ENCODE assay signal across 11 cellular contexts in the genomic region with DNA sequence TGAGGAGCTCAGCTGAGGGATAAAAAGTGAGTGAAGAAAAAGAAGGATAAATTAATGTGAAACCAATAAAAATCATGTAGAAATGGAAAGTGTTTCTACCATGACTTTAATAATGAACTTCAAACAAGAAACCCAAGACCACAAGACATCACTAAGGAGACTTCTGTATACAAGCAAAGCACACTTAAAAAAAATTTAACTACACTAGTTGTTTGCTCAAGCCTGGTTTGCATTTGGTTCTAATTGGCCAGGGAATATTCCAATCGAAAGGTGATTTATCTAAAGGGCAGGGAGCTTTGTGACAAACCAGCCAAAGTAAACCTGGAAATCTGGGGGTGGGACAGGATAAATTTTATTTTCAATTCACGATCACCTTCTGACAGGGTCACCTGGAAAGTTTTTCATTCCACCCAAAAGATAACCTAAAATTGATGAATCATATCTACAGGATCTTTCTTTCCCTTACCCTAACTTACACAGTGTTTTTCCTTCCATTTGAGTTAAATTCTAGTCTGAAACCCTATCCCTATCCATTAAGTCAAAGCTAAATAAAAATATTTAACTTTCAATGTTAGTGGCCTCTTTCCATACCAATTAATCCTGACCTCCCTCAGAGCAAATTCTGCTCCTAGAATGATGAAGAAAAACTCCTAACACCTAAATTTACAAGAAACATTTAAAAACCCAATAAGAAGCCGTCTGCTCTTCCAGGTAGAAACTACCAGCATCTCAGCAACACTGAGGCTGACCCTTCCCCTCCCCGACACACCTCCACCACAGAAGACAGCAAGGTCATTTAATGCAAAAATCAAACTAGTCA. TPM values are rescaled to one million over a fixed set of nuclear protein-coding genes. Genes with fewer than 3 reads are reported as not detected.
A peak's percentile ranks its signal among the peaks of the same experiment; 100 is the strongest.
DNase-seq lines count a peak whose midpoint lies in the region; ATAC-seq, FAIRE-seq and TF ChIP-seq lines count a peak whose summit lies in the region.
"Had no signal": no experiment of that assay in that cellular context is flagged by ENCODE, and none has a peak within 500 bp of the region (broad histone marks: within the 10 kb centered on the region; RNA-seq: fewer than 3 reads in every experiment).

No MANE protein-coding gene starts in this region.

- no peak for TF ChIP-seq RAD21 in H1 (IDR thresholded peaks at IDR 0.05 in 1 of 2, conservative IDR thresholded peaks at IDR 0.05 in 1 of 2; ENCODE audit: low read depth in 2 of 2, low read length in 2 of 2)

- POLR2A ChIA-PET in H1 (lab: Charles Lee; ENCODE audit: partially characterized antibody) = interaction anchor here (1.3 to 2.3 kb wide), 2 partner anchors 9 to 11 kb away, joined by 3 to 7 read pairs; no protein-coding TSS in a partner anchor

- no peak overlapping the region for H4K8ac ChIP-seq in H1 (ENCODE audit: extremely low read depth, insufficient read depth, low read length)

- no peak overlapping the region for H3K14ac ChIP-seq in H1 (ENCODE audit: insufficient read length)

- peaks cover 2 to 14% (median 10%) of the 10 kb centered on the region in 4 experiments for H3K4me1 ChIP-seq in H1 (replicated peaks in 1 of 4; ENCODE audit: control insufficient read depth in 3 of 4, insufficient read depth in 4 of 4, low read length in 3 of 4)
- peaks cover 26% of the 10 kb centered on the region for H3K4me1 ChIP-seq in psoas muscle

- H3K27me3 ChIP-seq in H7 (ENCODE audit: control insufficient read depth, insufficient read depth, low read length) (peaks cover 12% of the 10 kb centered on the region), H1 (replicated peaks in 1 of 4; ENCODE audit: control insufficient read depth in 3 of 4, extremely low read depth in 1 of 4, insufficient read depth in 3 of 4, low read length in 3 of 4) (peaks cover 0 to 11% (median 6%) of the 10 kb centered on the region in 4 experiments; a peak in 4 of 7 replicates), psoas muscle (ENCODE audit: insufficient read depth in 3 of 3, low read length in 2 of 3) (no peaks in the 10 kb centered on the region)
- H3K27me3 ChIP-seq: body of pancreas had no signal

- H2AFZ ChIP-seq in H1 (ENCODE audit: low read length) = no peak overlapping the region

- CTCF ChIA-PET in H1 (lab: Charles Lee; ENCODE audit: partially characterized antibody) = interaction anchor here (0.9 to 1.4 kb wide), 6 partner anchors 11 to 150 kb away, joined by 3 to 5 read pairs (median 3); no protein-coding TSS in a partner anchor

- H3K4me2 ChIP-seq in H1 (ENCODE audit: insufficient read depth in 1 of 2, low read depth in 2 of 2, low read length in 2 of 2) = peak overlapping the region; percentile 94 to 99

- DNase-seq in H7 = no peak
- peak; percentile 95 for DNase-seq in NCI-H2029 treated with DMSO at 0.1 percent for 48 hours (lab: John Stamatoyannopoulos, UW)
- no peak for DNase-seq in H1 (ENCODE audit: low read depth in 1 of 2, low spot score in 2 of 2)
- DNase-seq in psoas muscle = no peak
- DNase-seq in central memory CD4-positive, alpha-beta T cell = no peak
- no peak for DNase-seq in NCI-H2227 treated with DMSO at 0.1 percent for 48 hours (lab: John Stamatoyannopoulos, UW)
- no peak for DNase-seq in activated naive CD4-positive, alpha-beta T cell treated with Interleukin-2 at 50 U/mL for 16 hours
- DNase-seq: body of pancreas, glutamatergic neuron, HCEC 1CT, NCI-H1105 had no signal

- H2BK15ac ChIP-seq in H1 (ENCODE audit: low read length) = no peak overlapping the region

- no peak overlapping the region for H3K23ac ChIP-seq in H1 (ENCODE audit: insufficient read length)

- H2BK120ac ChIP-seq in H1 (replicated peaks; ENCODE audit: low read depth, low read length) = no peak overlapping the region

- intact Hi-C loops in psoas muscle (cut with DNase I) = no loop called here

- no peak for TF ChIP-seq POLR2A in H1 (IDR thresholded peaks at IDR 0.05; ENCODE audit: control extremely low read depth in 1 of 2, low read depth in 2 of 2, low read length in 2 of 2)

- H3K27ac ChIP-seq in H1 (ENCODE audit: low read depth, low read length) = no peak overlapping the region
- H3K27ac ChIP-seq in psoas muscle = no peak overlapping the region
- H3K27ac ChIP-seq: body of pancreas had no signal

- H4K91ac ChIP-seq in H1 (replicated peaks; ENCODE audit: insufficient read length, low read length) = no peak overlapping the region

- 53% methylated on average over 4 of the region's 4 CpGs; no CpG with 5 or more reads in 1 of the 2 experiments for WGBS in H1 (ENCODE audit: extremely low coverage in 1 of 2, insufficient coverage in 1 of 2, insufficient read length in 1 of 2, insufficient replicate concordance in 2 of 2, low coverage in 1 of 2, low lambda C conversion rate in 2 of 2, missing lambda C conversion rate in 1 of 2), 2 experiments
- WGBS in psoas muscle, 3 donors = 78 to 91% (median 90%) methylated on average over 4 of the region's 4 CpGs

- TF ChIP-seq EP300 in H1 (IDR thresholded peaks at IDR 0.05; ENCODE audit: borderline replicate concordance in 1 of 2, low read depth in 2 of 2, low read length in 2 of 2) = no peak

- peaks cover 17 to 66% of the 10 kb centered on the region in 2 experiments; a peak in 3 of 4 replicates for H3K79me2 ChIP-seq in H1 (ENCODE audit: control insufficient read depth in 1 of 2, insufficient read depth in 2 of 2, low read length in 2 of 2)

- H3K23me2 ChIP-seq in H1 (ENCODE audit: low read depth, low read length) = peaks cover 21% of the 10 kb centered on the region

- H3K9ac ChIP-seq in H1 (replicated peaks in 1 of 4; ENCODE audit: extremely low read depth in 1 of 4, low read depth in 3 of 4, low read length in 3 of 4) = peak overlapping the region in 1 of 4 experiments; percentile 60; a peak in 1 of 7 replicates

- H2BK5ac ChIP-seq in H1 (ENCODE audit: low read depth, low read length) = no peak overlapping the region

- H3K79me1 ChIP-seq in H1 (ENCODE audit: low read depth, low read length) = no peaks in the 10 kb centered on the region; the same call in none of the 2 replicates

- no peak overlapping the region for H3K4ac ChIP-seq in H1 (replicated peaks; ENCODE audit: insufficient read length, low read depth, low read length)

- H3K4me3 ChIP-seq in H7 (ENCODE audit: insufficient read depth, low read depth, low read length) = peak overlapping the region; percentile 70
- peak overlapping the region; percentile 67 to 83 (median 76) for H3K4me3 ChIP-seq in H1 (ENCODE audit: extremely low read depth in 1 of 4, insufficient read depth in 2 of 4, low read depth in 3 of 4, low read length in 4 of 4)
- peak overlapping the region; percentile 81 for H3K4me3 ChIP-seq in psoas muscle
- H3K4me3 ChIP-seq: body of pancreas had no signal

- H4K5ac ChIP-seq in H1 (ENCODE audit: insufficient read length, low read depth, low read length) = no peak overlapping the region

- ATAC-seq in psoas muscle = no peak
- ATAC-seq: body of pancreas had no signal

- H3K9me3 ChIP-seq in H1 (ENCODE audit: insufficient read depth in 2 of 2, low read depth in 1 of 2, low read length in 1 of 2) = no peaks in the 10 kb centered on the region
- H3K9me3 ChIP-seq in psoas muscle = no peaks in the 10 kb centered on the region
- H3K9me3 ChIP-seq: body of pancreas had no signal

- H3K18ac ChIP-seq in H1 (ENCODE audit: extremely low read depth, low read length) = no peak overlapping the region

- H4K20me1 ChIP-seq in H1 (replicated peaks in 1 of 2; ENCODE audit: control insufficient read depth in 1 of 2, insufficient read depth in 2 of 2, low read length in 2 of 2) = peaks cover 3 to 7% of the 10 kb centered on the region in 2 experiments

- H3K36me3 ChIP-seq in H7 (replicated peaks; ENCODE audit: control insufficient read depth, insufficient read depth, low read length) = no peaks in the 10 kb centered on the region
- H3K36me3 ChIP-seq in H1 (ENCODE audit: control insufficient read depth in 2 of 4, insufficient read depth in 4 of 4, low read length in 3 of 4) = peaks cover 0 to 7% (median 1%) of the 10 kb centered on the region in 4 experiments; a peak in 2 of 8 replicates
- no peaks in the 10 kb centered on the region for H3K36me3 ChIP-seq in psoas muscle (ENCODE audit: insufficient read depth in 1 of 2, low read depth in 1 of 2)

- no peak overlapping the region for H2AK5ac ChIP-seq in H1 (ENCODE audit: low read depth, low read length)

- no peak for TF ChIP-seq CTCF in H1 (IDR thresholded peaks at IDR 0.05; ENCODE audit: control extremely low read depth in 1 of 3, insufficient read depth in 1 of 3, low read depth in 1 of 3, low read length in 3 of 3)
- TF ChIP-seq CTCF in psoas muscle (IDR thresholded peaks at IDR 0.05) = no peak

- H3K56ac ChIP-seq in H1 (replicated peaks; ENCODE audit: insufficient read length, low read depth, low read length) = no peak overlapping the region

- H2BK12ac ChIP-seq in H1 (ENCODE audit: low read depth, low read length) = no peak overlapping the region

- no peak overlapping the region for H2BK20ac ChIP-seq in H1 (ENCODE audit: low read length)

- no peak for FAIRE-seq in H1 (lab: Jason Lieb, UNC)

TF ChIP-seq in H1, 55 proteins besides CTCF, POLR2A, EP300 and RAD21 (continues in another document):
- no peak for TF ChIP-seq TBP (IDR thresholded peaks at IDR 0.05; ENCODE audit: low read depth, low read length)
- TF ChIP-seq, protein P1, sequence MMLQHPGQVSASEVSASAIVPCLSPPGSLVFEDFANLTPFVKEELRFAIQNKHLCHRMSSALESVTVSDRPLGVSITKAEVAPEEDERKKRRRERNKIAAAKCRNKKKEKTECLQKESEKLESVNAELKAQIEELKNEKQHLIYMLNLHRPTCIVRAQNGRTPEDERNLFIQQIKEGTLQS (IDR thresholded peaks at IDR 0.05; ENCODE audit: insufficient read depth, low read depth, low read length) = no peak

RNA-seq across cellular contexts. Expression of a gene that starts 2.5 kb away (rescaled TPM):
- total RNA-seq in H7 (2014; rRNA removed; shearing (Covaris generic)) = 10.6 and 12.3 TPM in 2 replicates
- total RNA-seq in H1 (2021; fragmentation: NEBNext Ultra II Directional; extraction: Animal tissue kit (Norgen Biotek cat#: 25700)) = 24.4 and 27.3 TPM in 2 replicates
- polyA plus RNA-seq in H1 (2011; rRNA removed) = 8.8 and 10.6 TPM in 2 replicates
- polyA plus RNA-seq in H1 (2011; cell fraction: cytosol; rRNA removed) = 13.0 TPM
- polyA plus RNA-seq in H1 (2011; cell fraction: nucleus; rRNA removed) = 11.4 TPM
- 20.1 to 25.6 TPM (median 23.9 TPM) in 4 replicates for polyA plus RNA-seq in H1 (2012, experiment 1 of 2)
- 19.0 TPM for polyA plus RNA-seq in H1 (2012, experiment 2 of 2)
- polyA plus RNA-seq in H1 (2013, experiment 1 of 2) = 12.5 TPM
- polyA plus RNA-seq in H1 (2013, experiment 2 of 2) = 14.1 TPM
- 28.2 and 29.5 TPM in 2 replicates for polyA minus RNA-seq in H1 (2011; rRNA and poly(A)+ RNA removed)
- polyA minus RNA-seq in H1 (2011; cell fraction: cytosol; rRNA and poly(A)+ RNA removed) = 16.9 TPM
- polyA minus RNA-seq in H1 (2011; cell fraction: nucleus; rRNA and poly(A)+ RNA removed) = 37.3 TPM
- total RNA-seq in psoas muscle = 10 to 100 TPM in 3 of 4 donors, 1 to 10 TPM in 1; 6.7 to 58.7 (median 20.6) TPM
- polyA plus RNA-seq in psoas muscle = 10 to 100 TPM in 1 of 3 donors, 1 to 10 TPM in 2; 7.4 to 19.5 (median 7.7) TPM
